In the genomic region with DNA sequence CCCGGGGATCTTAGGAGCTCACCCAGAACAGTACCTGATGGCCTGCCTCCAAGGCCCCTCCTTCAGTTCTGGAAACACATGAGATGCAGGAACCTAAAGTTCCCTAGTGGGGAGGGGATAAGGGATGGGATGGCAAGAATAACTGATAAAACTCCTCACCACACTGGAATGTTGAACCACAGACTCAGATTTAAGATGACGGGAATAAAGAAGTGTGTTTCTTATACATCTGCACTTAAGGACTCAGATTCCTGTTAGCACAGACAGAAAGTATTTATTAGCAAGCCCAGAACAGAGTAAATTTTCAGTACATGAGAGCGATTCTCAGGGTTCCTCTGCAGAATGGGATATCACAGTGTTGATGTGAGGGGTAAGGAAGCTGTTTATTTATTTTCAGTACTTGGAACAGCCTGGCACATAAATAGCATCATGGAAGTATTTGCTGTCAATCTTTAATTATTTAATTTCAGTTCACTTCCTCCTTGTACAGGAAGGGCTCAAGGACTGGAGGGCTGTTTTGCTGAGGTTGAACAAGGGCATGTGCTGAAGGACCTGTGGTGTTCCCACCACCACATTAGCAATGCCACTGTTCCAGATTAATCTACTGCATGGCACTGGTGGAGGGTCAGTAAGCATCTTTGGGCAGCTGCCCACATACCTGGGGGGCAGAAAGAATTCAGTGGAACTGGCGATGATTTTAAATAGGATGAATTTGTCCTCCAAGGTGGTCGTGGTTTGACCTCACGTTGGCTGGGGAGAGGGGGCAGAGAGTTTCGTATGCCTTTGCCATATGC, we compare ENCODE assay signal across 1 cellular context.
TF ChIP-seq lines count a peak whose summit lies in the region.

No MANE protein-coding gene starts in this region.

TF ChIP-seq in HCT116, 20 proteins besides CTCF, POLR2A, EP300 and RAD21:
- no peak for TF ChIP-seq FOSL1 (IDR thresholded peaks at IDR 0.05; ENCODE audit: low read depth)
- TF ChIP-seq, protein P1, sequence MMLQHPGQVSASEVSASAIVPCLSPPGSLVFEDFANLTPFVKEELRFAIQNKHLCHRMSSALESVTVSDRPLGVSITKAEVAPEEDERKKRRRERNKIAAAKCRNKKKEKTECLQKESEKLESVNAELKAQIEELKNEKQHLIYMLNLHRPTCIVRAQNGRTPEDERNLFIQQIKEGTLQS (IDR thresholded peaks at IDR 0.05), result no peak
- TF ChIP-seq JUND (IDR thresholded peaks at IDR 0.05), result no peak
- TF ChIP-seq SP1 (IDR thresholded peaks at IDR 0.05; ENCODE audit: low read depth), result no peak
- no peak for TF ChIP-seq YY1 (IDR thresholded peaks at IDR 0.05; ENCODE audit: extremely low read depth, insufficient replicate concordance, low read depth, low read length)
- TF ChIP-seq ZFX (IDR thresholded peaks at IDR 0.05), result no peak
- TF ChIP-seq CEBPB (IDR thresholded peaks at IDR 0.05; ENCODE audit: low read depth), result no peak
- TF ChIP-seq, protein P2, sequence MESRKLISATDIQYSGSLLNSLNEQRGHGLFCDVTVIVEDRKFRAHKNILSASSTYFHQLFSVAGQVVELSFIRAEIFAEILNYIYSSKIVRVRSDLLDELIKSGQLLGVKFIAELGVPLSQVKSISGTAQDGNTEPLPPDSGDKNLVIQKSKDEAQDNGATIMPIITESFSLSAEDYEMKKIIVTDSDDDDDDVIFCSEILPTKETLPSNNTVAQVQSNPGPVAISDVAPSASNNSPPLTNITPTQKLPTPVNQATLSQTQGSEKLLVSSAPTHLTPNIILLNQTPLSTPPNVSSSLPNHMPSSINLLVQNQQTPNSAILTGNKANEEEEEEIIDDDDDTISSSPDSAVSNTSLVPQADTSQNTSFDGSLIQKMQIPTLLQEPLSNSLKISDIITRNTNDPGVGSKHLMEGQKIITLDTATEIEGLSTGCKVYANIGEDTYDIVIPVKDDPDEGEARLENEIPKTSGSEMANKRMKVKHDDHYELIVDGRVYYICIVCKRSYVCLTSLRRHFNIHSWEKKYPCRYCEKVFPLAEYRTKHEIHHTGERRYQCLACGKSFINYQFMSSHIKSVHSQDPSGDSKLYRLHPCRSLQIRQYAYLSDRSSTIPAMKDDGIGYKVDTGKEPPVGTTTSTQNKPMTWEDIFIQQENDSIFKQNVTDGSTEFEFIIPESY (IDR thresholded peaks at IDR 0.05; ENCODE audit: extremely low read depth, insufficient replicate concordance, low read length), result no peak
- TF ChIP-seq ZNF274 (IDR thresholded peaks at IDR 0.05; ENCODE audit: low read depth, low read length), result no peak
- no peak for TF ChIP-seq EZH2phosphoT487 (IDR thresholded peaks at IDR 0.05; ENCODE audit: borderline replicate concordance)
- no peak for TF ChIP-seq EGR1 (IDR thresholded peaks at IDR 0.05; ENCODE audit: low read depth)
- no peak for TF ChIP-seq SIN3A (IDR thresholded peaks at IDR 0.05; ENCODE audit: low read depth)
- TF ChIP-seq, protein P3, sequence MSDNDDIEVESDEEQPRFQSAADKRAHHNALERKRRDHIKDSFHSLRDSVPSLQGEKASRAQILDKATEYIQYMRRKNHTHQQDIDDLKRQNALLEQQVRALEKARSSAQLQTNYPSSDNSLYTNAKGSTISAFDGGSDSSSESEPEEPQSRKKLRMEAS (IDR thresholded peaks at IDR 0.05), result no peak
- TF ChIP-seq SRF (IDR thresholded peaks at IDR 0.05; ENCODE audit: low read depth), result no peak
- TF ChIP-seq TCF7L2 (IDR thresholded peaks at IDR 0.05; ENCODE audit: borderline replicate concordance, extremely low read depth, insufficient read depth, insufficient read length), result no peak
- TF ChIP-seq CBX3 (IDR thresholded peaks at IDR 0.05; ENCODE audit: low read depth), result no peak
- TF ChIP-seq EZH2 (IDR thresholded peaks at IDR 0.05), result no peak
- no peak for TF ChIP-seq POLR2AphosphoS5 (IDR thresholded peaks at IDR 0.05; ENCODE audit: low read depth, low read length)
- no peak for TF ChIP-seq ELF1 (IDR thresholded peaks at IDR 0.05; ENCODE audit: borderline replicate concordance, low read depth)
TF ChIP-seq in HCT116: peak in this region for 0.
